ENCODE assay signal across 9 cellular contexts in the genomic region with DNA sequence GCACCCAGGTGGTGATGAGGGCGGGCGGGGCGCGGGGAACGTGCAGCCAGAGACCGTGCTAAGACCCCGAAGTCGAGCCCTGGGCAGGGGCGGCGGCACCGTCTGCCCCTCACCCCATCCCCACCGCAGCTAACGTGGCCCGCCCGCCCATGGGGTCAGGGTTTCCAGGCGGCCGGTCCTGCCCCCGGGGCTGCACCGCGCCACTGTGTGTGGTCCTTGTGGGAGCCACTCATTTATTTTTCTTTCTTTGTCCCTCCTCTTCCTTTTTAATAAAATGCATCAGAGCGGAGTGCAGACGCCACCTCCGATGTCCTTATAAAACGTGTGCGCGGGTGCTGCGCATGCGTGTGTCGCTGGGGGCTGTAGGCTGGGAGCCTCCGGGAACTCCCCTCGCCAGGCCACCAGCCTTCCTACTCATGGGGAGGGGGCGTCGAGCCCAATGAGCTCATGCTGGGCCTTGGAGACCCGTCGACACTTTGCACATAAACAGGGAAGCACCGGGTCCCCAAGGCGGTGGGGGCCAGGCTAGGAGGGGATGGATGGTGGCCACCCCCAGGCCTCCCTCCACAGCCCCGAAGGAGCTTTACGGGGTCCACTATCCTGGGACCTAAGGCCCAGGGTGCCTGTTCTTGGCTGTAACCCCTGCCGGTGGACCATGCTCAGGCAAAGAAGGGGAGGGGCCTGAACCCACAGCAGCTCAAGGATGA.
DNase-seq lines count a peak whose midpoint lies in the region; ATAC-seq lines count a peak whose summit lies in the region.
"Had no signal": no experiment of that assay in that cellular context is flagged by ENCODE, and none has a peak within 500 bp of the region (broad histone marks: within the 10 kb centered on the region; RNA-seq: fewer than 3 reads in every experiment).

No MANE protein-coding gene starts in this region.

- no peak for ATAC-seq in HG02759 (IDR thresholded peaks at IDR 0.05; ENCODE audit: unreplicated experiment)

- DNase-seq in NCI-H1092 (lab: John Stamatoyannopoulos, UW) (peak; percentile 41), astrocyte of the hippocampus (ENCODE audit: low read depth, low spot score) (peak; percentile 37), islet precursor cell (peak; percentile 61), NOMO-1 (lab: John Stamatoyannopoulos, UW; ENCODE audit: unreplicated experiment in 2 of 2) (no peak), SIG-M5 treated with dmso at 0.1 percent for 504 hours (lab: John Stamatoyannopoulos, UW; ENCODE audit: unreplicated experiment) (no peak), NCI-H2196 treated with DMSO at 0.1 percent for 48 hours (lab: John Stamatoyannopoulos, UW; ENCODE audit: unreplicated experiment) (no peak)
- DNase-seq in stimulated activated CD4-positive, alpha-beta T cell treated with anti-CD3 and anti-CD28 coated beads, Interleukin-4, amount 100 ng/mL, for 4 hours, result peak; percentile 31 to 34
- DNase-seq: NCI-H345 had no signal

Comparison
In these comparisons a context has a peak if more than half of its experiments do, and no peak if none do; other contexts are left out.
1. DNase-seq: peak in NCI-H1092 (single experiment), astrocyte of the hippocampus (single experiment), islet precursor cell (single experiment) and stimulated activated CD4-positive, alpha-beta T cell treated with anti-CD3 and anti-CD28 coated beads, Interleukin-4, amount 100 ng/mL, for 4 hours (2 of 2); none in NOMO-1 (0 of 2), SIG-M5 treated with dmso at 0.1 percent for 504 hours (single experiment) and NCI-H2196 treated with DMSO at 0.1 percent for 48 hours (single experiment).